In genomic region chr5:168579987-168580508, GRCh38 we compare ENCODE assay signal across 8 cellular contexts. TPM values are rescaled to one million over a fixed set of nuclear protein-coding genes. Genes with fewer than 3 reads are reported as not detected.
DNase-seq lines count a peak whose midpoint lies in the region; ATAC-seq and TF ChIP-seq lines count a peak whose summit lies in the region.

No MANE protein-coding gene starts in this region.

- H3K4me1 ChIP-seq in iPS-15b (ENCODE audit: control insufficient read depth, insufficient read depth, low read length) (peaks cover 6% of the 10 kb centered on the region), subcutaneous abdominal adipose tissue (ENCODE audit: control insufficient read depth in 5 of 5, insufficient read depth in 5 of 5, low read length in 5 of 5) (peaks cover 4 to 33% (median 26%) of the 10 kb centered on the region in 5 donors)

- H3K9me3 ChIP-seq in iPS-15b (ENCODE audit: control insufficient read depth, insufficient read depth, low read length) (no peaks in the 10 kb centered on the region), subcutaneous abdominal adipose tissue (ENCODE audit: control insufficient read depth in 5 of 5, low read length in 5 of 5) (no peaks in the 10 kb centered on the region)

- POLR2A ChIA-PET in activated B cell treated with CpG ODN at 0.5 μM for 24 hours (lab: Charles Lee): interaction anchor here (1.0 to 1.7 kb wide), 2 partner anchors 94 to 1004 kb away, joined by 3 to 8 read pairs; partner anchors contain the start of genes RARS1 and SPDL1

- no peak for TF ChIP-seq CTCF in activated B cell treated with CpG ODN at 0.5 μM for 24 hours (IDR thresholded peaks at IDR 0.05)

- H3K36me3 Mint-ChIP-seq in activated B cell treated with CpG ODN at 0.5 μM for 24 hours (ENCODE audit: low read depth): peaks cover 16% of the 10 kb centered on the region

- peak; percentile 52 for DNase-seq in NCI-H82 (lab: John Stamatoyannopoulos, UW)
- DNase-seq in NCI-H82 treated with DMSO at 0.1 percent for 48 hours (lab: John Stamatoyannopoulos, UW; ENCODE audit: unreplicated experiment): no peak
- DNase-seq in activated B cell treated with CpG ODN at 0.5 μM for 24 hours: no peak
- no peak for DNase-seq in stimulated activated CD4-positive, alpha-beta T cell treated with anti-CD3 and anti-CD28 coated beads, Interleukin-4, amount 100 ng/mL, for 4 hours

- H3K27me3 ChIP-seq in iPS-15b (ENCODE audit: control insufficient read depth, insufficient read depth, low read length): no peaks in the 10 kb centered on the region
- no peaks in the 10 kb centered on the region for H3K27me3 ChIP-seq in subcutaneous abdominal adipose tissue (ENCODE audit: control insufficient read depth in 5 of 5, insufficient read depth in 4 of 5, low read length in 5 of 5)

- peaks cover 1% of the 10 kb centered on the region for H3K9me3 Mint-ChIP-seq in activated B cell treated with CpG ODN at 0.5 μM for 24 hours

- peak overlapping the region; percentile 42 for H3K9ac ChIP-seq in iPS-15b (ENCODE audit: low read depth, low read length)
- H3K9ac ChIP-seq in subcutaneous abdominal adipose tissue (ENCODE audit: low read length in 5 of 5): peak overlapping the region; percentile 17 to 95 (median 63)

- ATAC-seq in activated B cell treated with CpG ODN at 0.5 μM for 24 hours (ENCODE audit: low read depth): no peak
- ATAC-seq in GM19395 (IDR thresholded peaks at IDR 0.05; ENCODE audit: unreplicated experiment): no peak
- no peak for ATAC-seq in GM21381 (IDR thresholded peaks at IDR 0.05; ENCODE audit: unreplicated experiment)

- peak overlapping the region; percentile 95 for H3K27ac Mint-ChIP-seq in activated B cell treated with CpG ODN at 0.5 μM for 24 hours

- no peaks in the 10 kb centered on the region for H3K27me3 Mint-ChIP-seq in activated B cell treated with CpG ODN at 0.5 μM for 24 hours

- H3K4me1 Mint-ChIP-seq in activated B cell treated with CpG ODN at 0.5 μM for 24 hours: peaks cover 48% of the 10 kb centered on the region

- peak overlapping the region; percentile 84 for H3K4me3 ChIP-seq in iPS-15b (ENCODE audit: low read depth, low read length)
- H3K4me3 ChIP-seq in subcutaneous abdominal adipose tissue (ENCODE audit: low read depth in 1 of 5, low read length in 5 of 5): peak overlapping the region; percentile 68 to 94 (median 92)

- H3K4me3 Mint-ChIP-seq in activated B cell treated with CpG ODN at 0.5 μM for 24 hours: peak overlapping the region; percentile 84

- peak overlapping the region; percentile 92 for H3K27ac ChIP-seq in subcutaneous abdominal adipose tissue (ENCODE audit: low read depth, low read length)

- intact Hi-C loops in activated B cell treated with CpG ODN at 0.5 μM for 24 hours (cut with micrococcal nuclease): loop anchor here (1.0 kb wide), 3 partner anchors 94 to 1003 kb away; partner anchors contain the start of genes RARS1, SPDL1 and WWC1

- H3K36me3 ChIP-seq in iPS-15b (ENCODE audit: control insufficient read depth, insufficient read depth, low read length) (no peaks in the 10 kb centered on the region), subcutaneous abdominal adipose tissue (ENCODE audit: control insufficient read depth in 5 of 5, insufficient read depth in 5 of 5, low read length in 5 of 5) (no peaks in the 10 kb centered on the region)

- CTCF ChIA-PET in activated B cell treated with CpG ODN at 0.5 μM for 24 hours (lab: Charles Lee): no interaction called here

RNA-seq across cellular contexts. Expression of gene PANK3, which starts 0.9 kb away (rescaled TPM):
- total RNA-seq in activated B cell treated with CpG ODN at 0.5 μM for 24 hours: 53.0 and 57.7 TPM in 2 replicates

RNA-seq across cellular contexts. Expression of gene FBLL1, which starts 50.9 kb away (rescaled TPM):
- total RNA-seq in activated B cell treated with CpG ODN at 0.5 μM for 24 hours: 0.20 TPM in 1 of 2 replicates, not detected in the other
